Comparison of ENCODE assay signal across 10 cellular contexts in the genomic region with DNA sequence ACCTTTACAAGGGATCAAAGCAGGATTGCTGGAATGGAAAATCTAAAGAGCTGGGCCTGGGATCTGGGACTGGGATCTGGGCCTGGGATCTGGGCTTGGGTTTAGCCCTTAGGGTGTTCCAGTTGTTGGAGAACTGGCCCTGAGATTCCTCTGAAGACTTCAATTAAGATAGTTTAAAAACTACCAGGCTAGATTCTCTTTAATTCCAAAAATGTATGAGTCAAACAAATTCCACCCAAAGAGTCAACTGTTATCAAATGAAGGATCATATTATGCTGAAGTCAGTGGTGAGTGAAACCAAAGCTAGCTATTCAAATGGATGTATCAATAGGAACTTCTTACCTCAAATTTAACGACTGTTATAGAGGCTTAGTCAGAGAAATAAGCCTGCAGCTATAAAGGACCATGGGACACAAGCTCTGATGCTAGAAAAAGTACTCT. TPM values are rescaled to one million over a fixed set of nuclear protein-coding genes. Genes with fewer than 3 reads are reported as not detected.
DNase-seq lines count a peak whose midpoint lies in the region; ATAC-seq, FAIRE-seq and TF ChIP-seq lines count a peak whose summit lies in the region.
"Had no signal": no experiment of that assay in that cellular context is flagged by ENCODE, and none has a peak within 500 bp of the region (broad histone marks: within the 10 kb centered on the region; RNA-seq: fewer than 3 reads in every experiment).

No MANE protein-coding gene starts in this region.

- peak; percentile 55 for FAIRE-seq in H54 (lab: Jason Lieb, UNC)
- FAIRE-seq: TTC549 had no signal

- H3K36me3 ChIP-seq in adipocyte (ENCODE audit: control insufficient read depth, insufficient read depth, low read length, severe bottlenecking) (no peaks in the 10 kb centered on the region), stomach smooth muscle (ENCODE audit: control insufficient read depth in 2 of 2, insufficient read depth in 2 of 2, low read length in 2 of 2) (no peaks in the 10 kb centered on the region)

- H3K4me1 ChIP-seq in adipocyte (ENCODE audit: control insufficient read depth, insufficient read depth, low read length) (peaks cover 71% of the 10 kb centered on the region), stomach smooth muscle (ENCODE audit: control insufficient read depth, insufficient read depth, low read length) (peaks cover 15% of the 10 kb centered on the region)

- ATAC-seq in GM18870 (IDR thresholded peaks at IDR 0.05; ENCODE audit: unreplicated experiment) (no peak), WTC11 (no peak)

- peak overlapping the region; percentile 73 for H3K27ac ChIP-seq in stomach smooth muscle (ENCODE audit: low read length)

- H3K27me3 ChIP-seq in adipocyte (replicated peaks; ENCODE audit: control insufficient read depth, insufficient read depth, low read length) (no peaks in the 10 kb centered on the region), stomach smooth muscle (ENCODE audit: control insufficient read depth in 1 of 2, insufficient read depth in 2 of 2, low read length in 2 of 2) (no peaks in the 10 kb centered on the region)

- H3K9me3 ChIP-seq in adipocyte (ENCODE audit: control insufficient read depth, low read length) (no peaks in the 10 kb centered on the region), stomach smooth muscle (ENCODE audit: control insufficient read depth in 2 of 2, low read length in 2 of 2) (no peaks in the 10 kb centered on the region)

- no peak for DNase-seq in H54 (ENCODE audit: insufficient read length, low spot score)
- peak; percentile 70 for DNase-seq in adipocyte (ENCODE audit: low read depth)
- peak; percentile 97 for DNase-seq in islet precursor cell
- no peak for DNase-seq in NAMALWA (ENCODE audit: low spot score)
- no peak for DNase-seq in NCI-H345 treated with DMSO at 0.1 percent for 48 hours (lab: John Stamatoyannopoulos, UW; ENCODE audit: unreplicated experiment)
- DNase-seq in WTC11 (ENCODE audit: low spot score): no peak
- DNase-seq: NCI-H526 treated with DMSO at 0.1 percent for 48 hours had no signal

- POLR2A ChIA-PET in WTC11 (lab: Charles Lee): no interaction called here

- TF ChIP-seq POLR2A in H54 (IDR thresholded peaks at IDR 0.05; ENCODE audit: low read depth, low read length): no peak

- CTCF ChIA-PET in WTC11 (lab: Charles Lee): interaction anchor here (0.5 to 1.7 kb wide), 3 partner anchors 41 to 276 kb away, joined by 3 to 6 read pairs (median 5); a partner anchor contains a TSS

- H3K4me3 Mint-ChIP-seq in WTC11: no peak overlapping the region

- H3K27ac Mint-ChIP-seq in WTC11: no peak overlapping the region

- no peak for TF ChIP-seq CTCF in WTC11 (IDR thresholded peaks at IDR 0.05)

- H3K4me1 Mint-ChIP-seq in WTC11: peaks cover 8% of the 10 kb centered on the region

- no peaks in the 10 kb centered on the region for H3K36me3 Mint-ChIP-seq in WTC11

- H3K9ac ChIP-seq in adipocyte (ENCODE audit: low read length) (peak overlapping the region; percentile 89), stomach smooth muscle (ENCODE audit: low read length in 2 of 2) (no peak overlapping the region)

- H3K4me3 ChIP-seq in adipocyte (ENCODE audit: low read length) (peak overlapping the region; percentile 45), stomach smooth muscle (ENCODE audit: low read length in 2 of 2) (no peak overlapping the region)

- H3K27me3 Mint-ChIP-seq in WTC11 (ENCODE audit: low read depth): no peaks in the 10 kb centered on the region

- H3K9me3 Mint-ChIP-seq in WTC11: no peaks in the 10 kb centered on the region

TF ChIP-seq in WTC11, 78 proteins besides CTCF, POLR2A, EP300 and RAD21:
- TF ChIP-seq, protein P1, sequence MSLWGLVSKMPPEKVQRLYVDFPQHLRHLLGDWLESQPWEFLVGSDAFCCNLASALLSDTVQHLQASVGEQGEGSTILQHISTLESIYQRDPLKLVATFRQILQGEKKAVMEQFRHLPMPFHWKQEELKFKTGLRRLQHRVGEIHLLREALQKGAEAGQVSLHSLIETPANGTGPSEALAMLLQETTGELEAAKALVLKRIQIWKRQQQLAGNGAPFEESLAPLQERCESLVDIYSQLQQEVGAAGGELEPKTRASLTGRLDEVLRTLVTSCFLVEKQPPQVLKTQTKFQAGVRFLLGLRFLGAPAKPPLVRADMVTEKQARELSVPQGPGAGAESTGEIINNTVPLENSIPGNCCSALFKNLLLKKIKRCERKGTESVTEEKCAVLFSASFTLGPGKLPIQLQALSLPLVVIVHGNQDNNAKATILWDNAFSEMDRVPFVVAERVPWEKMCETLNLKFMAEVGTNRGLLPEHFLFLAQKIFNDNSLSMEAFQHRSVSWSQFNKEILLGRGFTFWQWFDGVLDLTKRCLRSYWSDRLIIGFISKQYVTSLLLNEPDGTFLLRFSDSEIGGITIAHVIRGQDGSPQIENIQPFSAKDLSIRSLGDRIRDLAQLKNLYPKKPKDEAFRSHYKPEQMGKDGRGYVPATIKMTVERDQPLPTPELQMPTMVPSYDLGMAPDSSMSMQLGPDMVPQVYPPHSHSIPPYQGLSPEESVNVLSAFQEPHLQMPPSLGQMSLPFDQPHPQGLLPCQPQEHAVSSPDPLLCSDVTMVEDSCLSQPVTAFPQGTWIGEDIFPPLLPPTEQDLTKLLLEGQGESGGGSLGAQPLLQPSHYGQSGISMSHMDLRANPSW (CRISPR knock-in tag; conservative IDR thresholded peaks at IDR 0.05; ENCODE audit: low read depth): no peak
- TF ChIP-seq, protein P2, sequence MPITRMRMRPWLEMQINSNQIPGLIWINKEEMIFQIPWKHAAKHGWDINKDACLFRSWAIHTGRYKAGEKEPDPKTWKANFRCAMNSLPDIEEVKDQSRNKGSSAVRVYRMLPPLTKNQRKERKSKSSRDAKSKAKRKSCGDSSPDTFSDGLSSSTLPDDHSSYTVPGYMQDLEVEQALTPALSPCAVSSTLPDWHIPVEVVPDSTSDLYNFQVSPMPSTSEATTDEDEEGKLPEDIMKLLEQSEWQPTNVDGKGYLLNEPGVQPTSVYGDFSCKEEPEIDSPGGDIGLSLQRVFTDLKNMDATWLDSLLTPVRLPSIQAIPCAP (CRISPR knock-in tag; IDR thresholded peaks at IDR 0.05): no peak
- TF ChIP-seq ATF1 (CRISPR knock-in tag; IDR thresholded peaks at IDR 0.05): no peak
- TF ChIP-seq ZNF416 (CRISPR knock-in tag; IDR thresholded peaks at IDR 0.05): no peak
- TF ChIP-seq, protein P3, sequence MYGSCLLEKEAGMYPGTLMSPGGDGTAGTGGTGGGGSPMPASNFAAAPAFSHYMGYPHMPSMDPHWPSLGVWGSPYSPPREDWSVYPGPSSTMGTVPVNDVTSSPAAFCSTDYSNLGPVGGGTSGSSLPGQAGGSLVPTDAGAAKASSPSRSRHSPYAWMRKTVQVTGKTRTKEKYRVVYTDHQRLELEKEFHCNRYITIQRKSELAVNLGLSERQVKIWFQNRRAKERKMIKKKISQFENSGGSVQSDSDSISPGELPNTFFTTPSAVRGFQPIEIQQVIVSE (CRISPR knock-in tag; IDR thresholded peaks at IDR 0.05; ENCODE audit: borderline replicate concordance): no peak
- TF ChIP-seq, protein P4, sequence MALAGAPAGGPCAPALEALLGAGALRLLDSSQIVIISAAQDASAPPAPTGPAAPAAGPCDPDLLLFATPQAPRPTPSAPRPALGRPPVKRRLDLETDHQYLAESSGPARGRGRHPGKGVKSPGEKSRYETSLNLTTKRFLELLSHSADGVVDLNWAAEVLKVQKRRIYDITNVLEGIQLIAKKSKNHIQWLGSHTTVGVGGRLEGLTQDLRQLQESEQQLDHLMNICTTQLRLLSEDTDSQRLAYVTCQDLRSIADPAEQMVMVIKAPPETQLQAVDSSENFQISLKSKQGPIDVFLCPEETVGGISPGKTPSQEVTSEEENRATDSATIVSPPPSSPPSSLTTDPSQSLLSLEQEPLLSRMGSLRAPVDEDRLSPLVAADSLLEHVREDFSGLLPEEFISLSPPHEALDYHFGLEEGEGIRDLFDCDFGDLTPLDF (CRISPR knock-in tag; IDR thresholded peaks at IDR 0.05): no peak
- no peak for TF ChIP-seq JAZF1 (CRISPR knock-in tag; IDR thresholded peaks at IDR 0.05)
- TF ChIP-seq, protein P5, sequence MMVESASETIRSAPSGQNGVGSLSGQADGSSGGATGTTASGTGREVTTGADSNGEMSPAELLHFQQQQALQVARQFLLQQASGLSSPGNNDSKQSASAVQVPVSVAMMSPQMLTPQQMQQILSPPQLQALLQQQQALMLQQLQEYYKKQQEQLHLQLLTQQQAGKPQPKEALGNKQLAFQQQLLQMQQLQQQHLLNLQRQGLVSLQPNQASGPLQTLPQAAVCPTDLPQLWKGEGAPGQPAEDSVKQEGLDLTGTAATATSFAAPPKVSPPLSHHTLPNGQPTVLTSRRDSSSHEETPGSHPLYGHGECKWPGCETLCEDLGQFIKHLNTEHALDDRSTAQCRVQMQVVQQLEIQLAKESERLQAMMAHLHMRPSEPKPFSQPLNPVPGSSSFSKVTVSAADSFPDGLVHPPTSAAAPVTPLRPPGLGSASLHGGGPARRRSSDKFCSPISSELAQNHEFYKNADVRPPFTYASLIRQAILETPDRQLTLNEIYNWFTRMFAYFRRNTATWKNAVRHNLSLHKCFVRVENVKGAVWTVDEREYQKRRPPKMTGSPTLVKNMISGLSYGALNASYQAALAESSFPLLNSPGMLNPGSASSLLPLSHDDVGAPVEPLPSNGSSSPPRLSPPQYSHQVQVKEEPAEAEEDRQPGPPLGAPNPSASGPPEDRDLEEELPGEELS (CRISPR knock-in tag; IDR thresholded peaks at IDR 0.05): no peak
- TF ChIP-seq KAT7 (CRISPR knock-in tag; IDR thresholded peaks at IDR 0.05; ENCODE audit: borderline replicate concordance): no peak
- TF ChIP-seq OVOL2 (CRISPR knock-in tag; IDR thresholded peaks at IDR 0.05; ENCODE audit: borderline replicate concordance): no peak

RNA-seq across cellular contexts. Expression of a gene that starts 40.5 kb away (rescaled TPM):
- total RNA-seq in WTC11 (2021): 30.8 to 41.2 TPM (median 31.2 TPM) in 3 replicates

Comparison
In these comparisons a context has a peak if more than half of its experiments do, and no peak if none do; other contexts are left out.
1. DNase-seq: peak in adipocyte (single experiment) and islet precursor cell (single experiment); none in H54 (single experiment), NAMALWA (single experiment), NCI-H345 treated with DMSO at 0.1 percent for 48 hours (single experiment) and WTC11 (single experiment).